In genomic region chr12:10940389-10940788, GRCh38 we compare ENCODE assay signal across 21 cellular contexts. TPM values are rescaled to one million over a fixed set of nuclear protein-coding genes. Genes with fewer than 3 reads are reported as not detected.
A peak's percentile ranks its signal among the peaks of the same experiment; 100 is the strongest.
DNase-seq lines count a peak whose midpoint lies in the region; ATAC-seq, FAIRE-seq and TF ChIP-seq lines count a peak whose summit lies in the region.
"Had no signal": no experiment of that assay in that cellular context is flagged by ENCODE, and none has a peak within 500 bp of the region (broad histone marks: within the 10 kb centered on the region; RNA-seq: fewer than 3 reads in every experiment).

No MANE protein-coding gene starts in this region.

- intact Hi-C loops in thyroid gland (cut with DNase I), result no loop called here

- H3K4me1 ChIP-seq in keratinocyte (ENCODE audit: control insufficient read depth, extremely low read depth, insufficient read depth, low read length), result peaks cover 38% of the 10 kb centered on the region
- no peaks in the 10 kb centered on the region for H3K4me1 ChIP-seq in thyroid gland

- H2AFZ ChIP-seq in keratinocyte (ENCODE audit: control insufficient read depth, low read length), result no peak overlapping the region

- H3K4me3 ChIP-seq in brain microvascular endothelial cell (ENCODE audit: low read depth, low read length) (no peak overlapping the region), keratinocyte (ENCODE audit: control insufficient read depth in 2 of 3, extremely low read depth in 1 of 3, insufficient read depth in 2 of 3, low read depth in 1 of 3, low read length in 3 of 3) (no peak overlapping the region), thyroid gland (replicated peaks in 1 of 3) (no peak overlapping the region)

- no peaks in the 10 kb centered on the region for H3K9me1 ChIP-seq in keratinocyte (ENCODE audit: control insufficient read depth, extremely low read depth, insufficient read depth, low read length)

- H3K27me3 ChIP-seq in brain microvascular endothelial cell (replicated peaks), result no peaks in the 10 kb centered on the region
- H3K27me3 ChIP-seq in keratinocyte (ENCODE audit: control insufficient read depth, extremely low read depth, insufficient read depth, low read length), result no peaks in the 10 kb centered on the region
- no peaks in the 10 kb centered on the region for H3K27me3 ChIP-seq in thyroid gland

- no peak for ATAC-seq in HG02623 (IDR thresholded peaks at IDR 0.05; ENCODE audit: unreplicated experiment)

- H3K4me2 ChIP-seq in keratinocyte (ENCODE audit: control insufficient read depth, extremely low read depth, insufficient read depth, low read depth, low read length), result peak overlapping the region; percentile 7

- FAIRE-seq in keratinocyte (lab: Jason Lieb, UNC), result peak; percentile 74

- H3K79me2 ChIP-seq in keratinocyte (ENCODE audit: control insufficient read depth, insufficient read depth, low read length), result no peaks in the 10 kb centered on the region

- no peaks in the 10 kb centered on the region for H3K9me3 ChIP-seq in keratinocyte (ENCODE audit: control insufficient read depth, low read depth, low read length)
- H3K9me3 ChIP-seq in thyroid gland, result no peaks in the 10 kb centered on the region

- no peaks in the 10 kb centered on the region for H4K20me1 ChIP-seq in keratinocyte (ENCODE audit: control insufficient read depth, extremely low read depth, insufficient read depth, low read length)

- no peaks in the 10 kb centered on the region for H3K36me3 ChIP-seq in brain microvascular endothelial cell (replicated peaks)
- H3K36me3 ChIP-seq in keratinocyte (ENCODE audit: control insufficient read depth in 2 of 2, extremely low read depth in 1 of 2, insufficient read depth in 2 of 2, low read length in 2 of 2), result no peaks in the 10 kb centered on the region
- H3K36me3 ChIP-seq in thyroid gland, result no peaks in the 10 kb centered on the region

- TF ChIP-seq CTCF in brain microvascular endothelial cell (IDR thresholded peaks at IDR 0.05; ENCODE audit: low read depth, low read length, missing control alignments) (no peak), keratinocyte (optimal IDR thresholded peaks at IDR 0.05 in 1 of 3, IDR thresholded peaks at IDR 0.05 in 1 of 3, conservative IDR thresholded peaks at IDR 0.05 in 1 of 3; ENCODE audit: extremely low read depth in 1 of 3, insufficient read depth in 2 of 3, low read length in 3 of 3) (no peak), thyroid gland (IDR thresholded peaks at IDR 0.05) (no peak)

- dilution Hi-C loops in keratinocyte (cut with MboI; ENCODE audit: extremely low pct_ligation_motif_present, low sequenced_read_pairs), result no loop called here

- in situ Hi-C loops in brain microvascular endothelial cell (cut with HindIII; ENCODE audit: low pct_ligation_motif_present, low sequenced_read_pairs), result no loop called here

- H3K9ac ChIP-seq in keratinocyte (ENCODE audit: control insufficient read depth, extremely low read depth, insufficient read depth, low read length), result no peak overlapping the region

- TF ChIP-seq POLR2A in thyroid gland (IDR thresholded peaks at IDR 0.05), result no peak

- WGBS in thyroid gland, 2 donors, result 96% methylated on average over 2 of the region's 2 CpGs

- H3K27ac ChIP-seq in brain microvascular endothelial cell (peak overlapping the region; percentile 83), keratinocyte (ENCODE audit: control insufficient read depth, insufficient read depth, low read length) (peak overlapping the region; percentile 36), thyroid gland (no peak overlapping the region)

- DNase-seq in AG08395 (ENCODE audit: low spot score) (peak; percentile 70), HS-27A (ENCODE audit: low read depth) (peak; percentile 42), brain microvascular endothelial cell (peak; percentile 92), keratinocyte (ENCODE audit: low read depth, low spot score) (peak; percentile 71), thyroid gland (no peak), DMS53 (lab: John Stamatoyannopoulos, UW) (no peak), NCI-H1092 (lab: John Stamatoyannopoulos, UW) (no peak)
- DNase-seq: activated CD4-positive, alpha-beta T cell treated with anti-CD3 and anti-CD28 coated beads, Interleukin-2, amount 50 U/mL, for 1 hour; central memory CD4-positive, alpha-beta T cell; DND-41; NCI-H1417; NCI-H510A; posterior cingulate gyrus; stimulated activated CD4-positive, alpha-beta T cell treated with anti-CD3 and anti-CD28 coated beads, Interleukin-1b, Interleukin-23, amount 100 ng/mL, for 48 hours; T-helper 2 cell had no signal

RNA-seq across cellular contexts. Expression of gene TAS2R14, which starts 1.3 kb away (rescaled TPM):
- 0.58 to 1.2 TPM (median 0.63 TPM) in 3 replicates for polyA plus RNA-seq in keratinocyte
- polyA plus RNA-seq in keratinocyte (2011; ENCODE audit: low read depth), result not detected
- 0.35 and 0.73 TPM in 2 replicates for polyA plus RNA-seq in keratinocyte (2011; cell fraction: cytosol; rRNA removed)
- polyA plus RNA-seq in keratinocyte (2011; cell fraction: nucleus; rRNA removed), result 2.1 and 3.3 TPM in 2 replicates
- 0.31 and 0.42 TPM in 2 replicates for polyA plus RNA-seq in keratinocyte (2012; ENCODE audit: low replicate concordance)
- polyA minus RNA-seq in keratinocyte, result 1.6 to 5.7 TPM in 2 of 3 replicates, not detected in the other
- polyA minus RNA-seq in keratinocyte (2011; cell fraction: cytosol; rRNA and poly(A)+ RNA removed), result not detected
- polyA minus RNA-seq in keratinocyte (2011; cell fraction: nucleus; rRNA and poly(A)+ RNA removed), result 6.0 and 14.6 TPM in 2 replicates
- total RNA-seq in thyroid gland, result 10 to 100 TPM in 3 of 4 donors, 1 to 10 TPM in 1; 6.8 to 26.0 (median 10.3) TPM

RNA-seq across cellular contexts. Expression of gene PRH2, which starts 11.4 kb away (rescaled TPM):
- 0.12 to 0.13 TPM in 2 of 3 replicates, not detected in the other for polyA plus RNA-seq in keratinocyte
- polyA plus RNA-seq in keratinocyte (2011; ENCODE audit: low read depth), result not detected
- polyA plus RNA-seq in keratinocyte (2011; cell fraction: cytosol; rRNA removed), result not detected in 2 replicates
- polyA plus RNA-seq in keratinocyte (2011; cell fraction: nucleus; rRNA removed), result 0.33 TPM in 1 of 2 replicates, not detected in the other
- not detected in 2 replicates for polyA plus RNA-seq in keratinocyte (2012; ENCODE audit: low replicate concordance)
- 2.2 TPM in 1 of 3 replicates, not detected in the others for polyA minus RNA-seq in keratinocyte
- polyA minus RNA-seq in keratinocyte (2011; cell fraction: cytosol; rRNA and poly(A)+ RNA removed), result not detected
- 1.1 TPM in 1 of 2 replicates, not detected in the other for polyA minus RNA-seq in keratinocyte (2011; cell fraction: nucleus; rRNA and poly(A)+ RNA removed)
- total RNA-seq in thyroid gland, result not detected
- total RNA-seq: activated T-helper 1 cell treated with anti-CD3 and anti-CD28 coated beads, Interleukin-12 subunit alpha, Interleukin-12 subunit beta, Interleukin-2, Interleukin-4 antibody, amounts not matched to agents 30 ng/mL and 10 ng/mL and 1 ng/mL, durations not matched to agents 14 hours and 24 hours and 36 hours; B cell; HT-29; mucosa of gallbladder; ureter had no signal

RNA-seq across cellular contexts. Expression of gene TAS2R13, which starts 31.0 kb away (rescaled TPM):
- 0.08 to 0.14 TPM in 2 of 3 replicates, not detected in the other for polyA plus RNA-seq in keratinocyte
- not detected for polyA plus RNA-seq in keratinocyte (2011; ENCODE audit: low read depth)
- polyA plus RNA-seq in keratinocyte (2011; cell fraction: cytosol; rRNA removed), result not detected in 2 replicates
- 0.69 and 0.80 TPM in 2 replicates for polyA plus RNA-seq in keratinocyte (2011; cell fraction: nucleus; rRNA removed)
- polyA plus RNA-seq in keratinocyte (2012; ENCODE audit: low replicate concordance), result 0.10 TPM in 1 of 2 replicates, not detected in the other
- 0.46 to 2.1 TPM in 2 of 3 replicates, not detected in the other for polyA minus RNA-seq in keratinocyte
- polyA minus RNA-seq in keratinocyte (2011; cell fraction: cytosol; rRNA and poly(A)+ RNA removed), result not detected
- 4.0 and 11.2 TPM in 2 replicates for polyA minus RNA-seq in keratinocyte (2011; cell fraction: nucleus; rRNA and poly(A)+ RNA removed)
- total RNA-seq in thyroid gland, result 10 to 100 TPM in 1 of 4 donors, 1 to 10 TPM in 3; 4.3 to 15.6 (median 7.4) TPM

RNA-seq across cellular contexts. Expression of gene TAS2R50, which starts 46.3 kb away (rescaled TPM):
- 0.10 TPM in 1 of 3 replicates, not detected in the others for polyA plus RNA-seq in keratinocyte
- not detected for polyA plus RNA-seq in keratinocyte (2011; ENCODE audit: low read depth)
- polyA plus RNA-seq in keratinocyte (2011; cell fraction: cytosol; rRNA removed), result not detected in 2 replicates
- polyA plus RNA-seq in keratinocyte (2011; cell fraction: nucleus; rRNA removed), result 0.31 and 0.61 TPM in 2 replicates
- polyA plus RNA-seq in keratinocyte (2012; ENCODE audit: low replicate concordance), result 0.17 TPM in 1 of 2 replicates, not detected in the other
- polyA minus RNA-seq in keratinocyte, result 4.2 to 13.0 TPM in 2 of 3 replicates, not detected in the other
- polyA minus RNA-seq in keratinocyte (2011; cell fraction: cytosol; rRNA and poly(A)+ RNA removed), result not detected
- polyA minus RNA-seq in keratinocyte (2011; cell fraction: nucleus; rRNA and poly(A)+ RNA removed), result 13.9 and 19.3 TPM in 2 replicates
- total RNA-seq in thyroid gland, result 10 to 100 TPM in 2 of 4 donors, 1 to 10 TPM in 2; 3.9 to 18.4 (median 7.1) TPM

RNA-seq across cellular contexts. Expression of gene PRH1, which starts 56.3 kb away (rescaled TPM):
- polyA plus RNA-seq in keratinocyte, result 4.5 to 5.5 TPM (median 4.9 TPM) in 3 replicates
- polyA plus RNA-seq in keratinocyte (2011; ENCODE audit: low read depth), result 2.2 TPM
- polyA plus RNA-seq in keratinocyte (2011; cell fraction: cytosol; rRNA removed), result 1.9 and 2.9 TPM in 2 replicates
- polyA plus RNA-seq in keratinocyte (2011; cell fraction: nucleus; rRNA removed), result 6.6 and 9.5 TPM in 2 replicates
- 4.9 and 5.3 TPM in 2 replicates for polyA plus RNA-seq in keratinocyte (2012; ENCODE audit: low replicate concordance)
- 3.2 to 35.3 TPM (median 15.5 TPM) in 3 replicates for polyA minus RNA-seq in keratinocyte
- 8.8 TPM for polyA minus RNA-seq in keratinocyte (2011; cell fraction: cytosol; rRNA and poly(A)+ RNA removed)
- polyA minus RNA-seq in keratinocyte (2011; cell fraction: nucleus; rRNA and poly(A)+ RNA removed), result 49.5 and 66.2 TPM in 2 replicates
- 10 to 100 TPM; 35.5 to 78.8 (median 62.1) TPM for total RNA-seq in thyroid gland

Comparison
In these comparisons a context has a peak if more than half of its experiments do, and no peak if none do; other contexts are left out.
1. DNase-seq: peak in AG08395 (single experiment), HS-27A (single experiment), brain microvascular endothelial cell (single experiment) and keratinocyte (single experiment); none in thyroid gland (0 of 2), DMS53 (single experiment) and NCI-H1092 (single experiment).
2. H3K27ac ChIP-seq: peak in brain microvascular endothelial cell (single experiment) and keratinocyte (single experiment); none in thyroid gland (0 of 3).